In the genomic region with DNA sequence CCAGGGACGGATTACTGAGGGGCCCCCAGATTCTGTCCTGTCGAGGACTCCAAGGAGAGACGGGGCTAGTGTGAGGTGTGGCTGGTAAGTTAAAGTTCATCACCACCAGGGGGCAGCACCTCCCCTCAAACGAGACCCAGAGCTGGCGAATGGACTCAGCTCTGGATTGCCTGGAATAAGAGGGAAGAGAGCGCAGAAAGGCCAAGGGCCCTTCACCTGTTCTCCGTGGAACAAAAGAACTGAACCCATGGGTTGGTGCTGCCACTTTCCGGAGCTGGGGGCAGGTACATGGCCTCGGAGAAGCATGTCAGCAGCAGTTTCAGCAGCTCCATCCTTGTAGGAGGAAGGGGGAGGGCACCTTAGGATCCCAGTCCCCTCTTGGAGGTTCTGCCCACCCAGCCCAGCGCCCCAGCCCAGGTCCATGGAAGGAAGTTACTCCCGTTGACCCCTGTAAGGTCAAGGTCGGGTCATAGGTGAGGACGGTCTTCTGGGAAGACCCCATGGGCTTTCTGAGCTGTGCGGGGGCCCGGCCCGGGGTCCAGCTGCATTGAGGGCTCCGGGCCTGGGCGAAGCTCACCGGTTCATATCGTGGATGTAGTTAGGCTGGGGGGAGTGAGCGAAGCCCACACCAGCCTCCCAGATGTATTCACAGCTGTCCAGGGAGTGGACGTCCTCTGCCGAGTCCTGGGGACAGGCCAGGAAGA, we compare ENCODE assay signal across 8 cellular contexts. TPM values are rescaled to one million over a fixed set of nuclear protein-coding genes. Genes with fewer than 3 reads are reported as not detected.
DNase-seq lines count a peak whose midpoint lies in the region; ATAC-seq, FAIRE-seq and TF ChIP-seq lines count a peak whose summit lies in the region.

No MANE protein-coding gene starts in this region.

- H2AFZ ChIP-seq in osteoblast (ENCODE audit: low read length): no peak overlapping the region

- H3K4me1 ChIP-seq in osteoblast (ENCODE audit: insufficient read depth, low read length) (peaks cover 5% of the 10 kb centered on the region), testis (no peaks in the 10 kb centered on the region)

- TF ChIP-seq POLR2A in testis (IDR thresholded peaks at IDR 0.05): no peak

- H3K27ac ChIP-seq in osteoblast (ENCODE audit: low read depth, low read length): no peak overlapping the region
- no peak overlapping the region for H3K27ac ChIP-seq in testis

- DNase-seq in ELF-1 (ENCODE audit: low read depth, low spot score) (peak; percentile 94), MV-4-11 (lab: John Stamatoyannopoulos, UW) (peak; percentile 64), SK-MEL-5 (ENCODE audit: low read depth, low spot score) (peak; percentile 94), frontal cortex (ENCODE audit: low spot score in 2 of 2) (peak; percentile 85 to 93), osteoblast (ENCODE audit: insufficient read length, low spot score, missing footprints) (peak; percentile 99), testis (peak; percentile 95)
- peak; percentile 77 for DNase-seq in activated gamma-delta T cell treated with anti-CD3 and anti-CD28 coated beads, Interleukin-2, amount 50 U/mL, for 16 hours (ENCODE audit: low read depth)

- ATAC-seq in HG03521 (IDR thresholded peaks at IDR 0.05; ENCODE audit: unreplicated experiment): no peak

- peak; percentile 73 for TF ChIP-seq CTCF in osteoblast (IDR thresholded peaks at IDR 0.05; ENCODE audit: extremely low read depth, low read depth, low read length)
- TF ChIP-seq CTCF in testis (IDR thresholded peaks at IDR 0.05): peak; percentile 91 to 92 (median 91)

- no peak for FAIRE-seq in frontal cortex (lab: Jason Lieb, UNC)

- H3K36me3 ChIP-seq in osteoblast (ENCODE audit: insufficient read depth, low read length): no peaks in the 10 kb centered on the region
- no peaks in the 10 kb centered on the region for H3K36me3 ChIP-seq in testis (ENCODE audit: low read depth, missing control alignments)

- 18 to 50% methylated on average over 12 to 23 of the region's 23 CpGs for WGBS in testis, 2 donors

- H3K4me2 ChIP-seq in osteoblast (ENCODE audit: insufficient read depth, low read length): no peak overlapping the region

- intact Hi-C loops in testis (cut with DNase I; ENCODE audit: low total_unique reads): loop anchor here (10.0 kb wide), 1 partner anchor 153 kb away; no protein-coding TSS in a partner anchor

- H3K27me3 ChIP-seq in osteoblast (ENCODE audit: insufficient read depth, low read length) (no peaks in the 10 kb centered on the region), testis (no peaks in the 10 kb centered on the region)

- H4K20me1 ChIP-seq in osteoblast (ENCODE audit: insufficient read depth, low read length): no peaks in the 10 kb centered on the region

- in situ Hi-C loops in SK-MEL-5 (cut with HindIII; ENCODE audit: low pct_unique_long_range_greater_than_20kb, low sequenced_read_pairs): no loop called here

- no peak overlapping the region for H3K4me3 ChIP-seq in osteoblast (ENCODE audit: insufficient read depth, low read length)
- no peak overlapping the region for H3K4me3 ChIP-seq in testis

- H3K9me3 ChIP-seq in osteoblast (ENCODE audit: low read depth, low read length): no peaks in the 10 kb centered on the region
- H3K9me3 ChIP-seq in testis: no peaks in the 10 kb centered on the region

- no peaks in the 10 kb centered on the region for H3K79me2 ChIP-seq in osteoblast (ENCODE audit: insufficient read depth, low read length)

RNA-seq across cellular contexts. Expression of a gene that starts 10.8 kb away (rescaled TPM):
- 0.21 TPM in 1 of 2 replicates, not detected in the other for total RNA-seq in SK-MEL-5 (2014; rRNA removed; shearing (Covaris generic))
- polyA plus RNA-seq in SK-MEL-5 (2015; cell fraction: cytosol; rRNA removed): 0.98 and 1.1 TPM in 2 replicates
- 3.1 and 6.3 TPM in 2 replicates for polyA plus RNA-seq in SK-MEL-5 (2015; cell fraction: nucleus; rRNA removed)
- 17.1 TPM for total RNA-seq in frontal cortex
- total RNA-seq in osteoblast: 0.36 TPM in 1 of 2 replicates, not detected in the other
- 10 to 100 TPM; 40.9 to 45.8 TPM for total RNA-seq in testis
- polyA plus RNA-seq in testis (ENCODE audit: insufficient read depth, low read depth, low replicate concordance): 18.6 TPM

RNA-seq across cellular contexts. Expression of a gene that starts 25.6 kb away (rescaled TPM):
- 3.2 and 3.9 TPM in 2 replicates for total RNA-seq in SK-MEL-5 (2014; rRNA removed; shearing (Covaris generic))
- 13.6 and 16.2 TPM in 2 replicates for polyA plus RNA-seq in SK-MEL-5 (2015; cell fraction: cytosol; rRNA removed)
- polyA plus RNA-seq in SK-MEL-5 (2015; cell fraction: nucleus; rRNA removed): 5.7 and 8.4 TPM in 2 replicates
- total RNA-seq in frontal cortex (3.3 TPM), osteoblast (15.9 and 16.6 TPM in 2 replicates), testis (10 to 100 TPM; 39.5 to 39.6 TPM)
- polyA plus RNA-seq in testis (ENCODE audit: insufficient read depth, low read depth, low replicate concordance): 16.6 TPM

RNA-seq across cellular contexts. Expression of a gene that starts 26.1 kb away (rescaled TPM):
- total RNA-seq in SK-MEL-5 (2014; rRNA removed; shearing (Covaris generic)): not detected in 2 replicates
- polyA plus RNA-seq in SK-MEL-5 (2015; cell fraction: cytosol; rRNA removed): not detected in 2 replicates
- not detected in 2 replicates for polyA plus RNA-seq in SK-MEL-5 (2015; cell fraction: nucleus; rRNA removed)
- total RNA-seq in frontal cortex (not detected), osteoblast (not detected in 2 replicates), testis (under 1 TPM in 1 of 2 donors, not detected in 1; 0.12 TPM)
- polyA plus RNA-seq in testis (ENCODE audit: insufficient read depth, low read depth, low replicate concordance): not detected

RNA-seq across cellular contexts. Expression of a gene that starts 37.7 kb away (rescaled TPM):
- not detected in 2 replicates for total RNA-seq in SK-MEL-5 (2014; rRNA removed; shearing (Covaris generic))
- polyA plus RNA-seq in SK-MEL-5 (2015; cell fraction: cytosol; rRNA removed): not detected in 2 replicates
- polyA plus RNA-seq in SK-MEL-5 (2015; cell fraction: nucleus; rRNA removed): not detected in 2 replicates
- not detected for total RNA-seq in frontal cortex
- not detected in 2 replicates for total RNA-seq in osteoblast
- total RNA-seq in testis: 1 to 10 TPM; 2.4 to 5.7 TPM
- polyA plus RNA-seq in testis (ENCODE audit: insufficient read depth, low read depth, low replicate concordance): 5.7 TPM

RNA-seq across cellular contexts. Expression of a gene that starts 38.8 kb away (rescaled TPM):
- total RNA-seq in SK-MEL-5 (2014; rRNA removed; shearing (Covaris generic)): not detected in 2 replicates
- 0.25 TPM in 2 replicates for polyA plus RNA-seq in SK-MEL-5 (2015; cell fraction: cytosol; rRNA removed)
- polyA plus RNA-seq in SK-MEL-5 (2015; cell fraction: nucleus; rRNA removed): not detected in 2 replicates
- total RNA-seq in frontal cortex (0.41 TPM), osteoblast (not detected in 2 replicates), testis (1 to 10 TPM; 2.0 to 2.1 TPM)
- 1.1 TPM for polyA plus RNA-seq in testis (ENCODE audit: insufficient read depth, low read depth, low replicate concordance)

Comparison
In these comparisons a context has a peak if more than half of its experiments do, and no peak if none do; other contexts are left out.
1. RNA of a gene that starts 10.8 kb away (total RNA-seq): 40.9 to 45.8 TPM in testis and 17.1 TPM in frontal cortex (single experiment); 0.36 TPM in osteoblast and 0.21 TPM in SK-MEL-5; every median in the first group is over 10 times any median in the second.
2. Peak in every context shown above with its lines, with median percentiles within 50 percentile points of each other: DNase-seq.